In the genomic region with DNA sequence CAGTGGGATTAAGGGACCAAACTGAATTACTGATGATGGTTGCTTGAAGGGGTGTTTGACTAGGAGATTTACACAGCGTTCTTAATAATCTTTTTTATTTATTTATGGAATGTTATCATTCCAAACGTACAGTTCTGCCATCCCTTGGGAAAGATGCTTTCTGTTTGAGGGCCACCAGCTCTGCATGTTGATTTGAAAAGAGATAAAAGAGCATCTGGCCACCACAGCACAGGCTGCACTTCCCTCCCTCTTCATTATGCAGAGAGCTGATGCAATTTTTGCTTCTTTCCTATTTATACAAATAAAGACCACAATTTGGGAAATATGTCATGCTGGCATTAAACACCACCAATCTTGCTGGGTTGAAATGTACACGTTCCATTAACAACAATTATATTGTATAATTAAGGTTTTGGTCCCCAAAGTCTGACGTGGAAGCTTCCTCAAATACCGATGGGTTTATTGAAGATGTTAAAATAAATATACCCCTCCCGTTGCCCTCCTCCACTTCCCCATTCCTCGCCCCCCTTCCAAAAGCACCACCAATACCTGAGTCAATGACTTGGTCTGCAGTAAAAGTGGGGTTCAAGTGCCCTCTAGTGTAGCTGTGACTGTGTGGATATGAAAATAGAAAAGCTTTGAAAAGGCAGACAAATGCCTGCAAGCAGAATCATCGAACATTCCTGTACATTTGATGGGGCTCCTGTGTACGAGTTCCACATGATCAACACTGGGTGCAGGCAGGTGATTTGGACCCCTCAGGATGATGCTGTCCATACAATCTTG, we compare ENCODE assay signal across 15 cellular contexts.
DNase-seq lines count a peak whose midpoint lies in the region; ATAC-seq and TF ChIP-seq lines count a peak whose summit lies in the region.
"Had no signal": no experiment of that assay in that cellular context is flagged by ENCODE, and none has a peak within 500 bp of the region (broad histone marks: within the 10 kb centered on the region; RNA-seq: fewer than 3 reads in every experiment).

No MANE protein-coding gene starts in this region.

- H3K27ac Mint-ChIP-seq in activated naive CD4-positive, alpha-beta T cell treated with anti-CD3 and anti-CD28 coated beads for 36 hours = no peak overlapping the region
- no peak overlapping the region for H3K27ac Mint-ChIP-seq in activated CD8-positive, alpha-beta memory T cell treated with anti-CD3 and anti-CD28 coated beads, Interleukin-2, amount 10 ng/mL, durations not matched to agents 7 days and 5 days
- H3K27ac Mint-ChIP-seq: B cell had no signal

- H3K9me3 Mint-ChIP-seq in activated naive CD4-positive, alpha-beta T cell treated with anti-CD3 and anti-CD28 coated beads for 36 hours = no peaks in the 10 kb centered on the region
- no peaks in the 10 kb centered on the region for H3K9me3 Mint-ChIP-seq in activated CD8-positive, alpha-beta memory T cell treated with anti-CD3 and anti-CD28 coated beads, Interleukin-2, amount 10 ng/mL, durations not matched to agents 7 days and 5 days (ENCODE audit: low read depth)

- no peak for TF ChIP-seq CTCF in NB4 (IDR thresholded peaks at IDR 0.05; ENCODE audit: low read depth, low read length)
- TF ChIP-seq CTCF in dorsolateral prefrontal cortex (IDR thresholded peaks at IDR 0.05 in 54 of 56, conservative IDR thresholded peaks at IDR 0.05 in 2 of 56; ENCODE audit: low read depth in 1 of 56, partially characterized antibody in 56 of 56) = peak in 37 of 56 donors; percentile 7 to 62 (median 38)

- CTCF ChIA-PET in activated naive CD4-positive, alpha-beta T cell treated with anti-CD3 and anti-CD28 coated beads for 36 hours (lab: Charles Lee) = interaction anchor here (0.6 to 1.3 kb wide), 3 partner anchors 54 to 186 kb away, joined by 3 to 6 read pairs (median 3); no protein-coding TSS in a partner anchor
- CTCF ChIA-PET in activated CD8-positive, alpha-beta memory T cell treated with anti-CD3 and anti-CD28 coated beads, Interleukin-2, amount 10 ng/mL, durations not matched to agents 7 days and 5 days (lab: Charles Lee) = interaction anchor here (0.8 kb wide), 1 partner anchor 314 kb away, joined by 3 read pairs; no protein-coding TSS in a partner anchor

- peak; percentile 7 for DNase-seq in activated naive CD4-positive, alpha-beta T cell treated with anti-CD3 and anti-CD28 coated beads for 36 hours
- no peak for DNase-seq in activated naive CD4-positive, alpha-beta T cell treated with anti-CD3 and anti-CD28 coated beads, Interleukin-2, amount 50 U/mL, for 16 hours
- peak; percentile 32 for DNase-seq in NB4 (ENCODE audit: low read depth)
- DNase-seq in dorsolateral prefrontal cortex = peak in 2 of 10 donors; percentile 12 to 37
- DNase-seq in superior temporal gyrus (ENCODE audit: extremely low spot score) = peak; percentile 31
- no peak for DNase-seq in activated CD8-positive, alpha-beta memory T cell treated with anti-CD3 and anti-CD28 coated beads, Interleukin-2, amount 10 ng/mL, durations not matched to agents 7 days and 5 days
- DNase-seq in COLO668 (lab: John Stamatoyannopoulos, UW; ENCODE audit: unreplicated experiment) = no peak
- DNase-seq: colonic mucosa; GF-D8; mucosa of descending colon; NCI-H2227 treated with DMSO at 0.1 percent for 48 hours; stimulated activated CD4-positive, alpha-beta T cell treated with anti-CD3 and anti-CD28 coated beads, Interleukin-4, amount 100 ng/mL, for 4 hours; stimulated activated naive CD4-positive, alpha-beta T cell treated with Interleukin-2 at 50 U/mL for 16 hours had no signal

- H3K27ac ChIP-seq in dorsolateral prefrontal cortex = no peak overlapping the region
- H3K27ac ChIP-seq: colonic mucosa had no signal

- no peaks in the 10 kb centered on the region for H3K36me3 Mint-ChIP-seq in activated naive CD4-positive, alpha-beta T cell treated with anti-CD3 and anti-CD28 coated beads for 36 hours (ENCODE audit: low read depth)
- H3K36me3 Mint-ChIP-seq in activated CD8-positive, alpha-beta memory T cell treated with anti-CD3 and anti-CD28 coated beads, Interleukin-2, amount 10 ng/mL, durations not matched to agents 7 days and 5 days = no peaks in the 10 kb centered on the region

- intact Hi-C loops in activated naive CD4-positive, alpha-beta T cell treated with anti-CD3 and anti-CD28 coated beads for 36 hours (cut with micrococcal nuclease) = loop anchor here (1.0 to 5.0 kb wide), 2 partner anchors 55 to 72 kb away; no protein-coding TSS in a partner anchor
- intact Hi-C loops in dorsolateral prefrontal cortex (cut with DNase I) = loop anchor here in 1 of 2 donors (2.0 kb wide), 1 partner anchor 72 kb away; no protein-coding TSS in a partner anchor

- H3K4me3 ChIP-seq in NB4 (ENCODE audit: low read depth, low read length) = no peak overlapping the region
- H3K4me3 ChIP-seq in dorsolateral prefrontal cortex = peak overlapping the region in 1 of 59 donors; percentile 5
- H3K4me3 ChIP-seq: colonic mucosa, mucosa of descending colon had no signal

- H3K4me3 Mint-ChIP-seq in activated naive CD4-positive, alpha-beta T cell treated with anti-CD3 and anti-CD28 coated beads for 36 hours = no peak overlapping the region
- H3K4me3 Mint-ChIP-seq in activated CD8-positive, alpha-beta memory T cell treated with anti-CD3 and anti-CD28 coated beads, Interleukin-2, amount 10 ng/mL, durations not matched to agents 7 days and 5 days = no peak overlapping the region
- H3K4me3 Mint-ChIP-seq: B cell had no signal

- ATAC-seq in activated CD8-positive, alpha-beta memory T cell treated with anti-CD3 and anti-CD28 coated beads, Interleukin-2, amount 10 ng/mL, durations not matched to agents 7 days and 5 days = no peak
- no peak for ATAC-seq in HG02759 (IDR thresholded peaks at IDR 0.05; ENCODE audit: unreplicated experiment)
- ATAC-seq: mucosa of descending colon had no signal

- H3K4me1 Mint-ChIP-seq in activated naive CD4-positive, alpha-beta T cell treated with anti-CD3 and anti-CD28 coated beads for 36 hours (ENCODE audit: low read depth) = no peaks in the 10 kb centered on the region
- H3K4me1 Mint-ChIP-seq in activated CD8-positive, alpha-beta memory T cell treated with anti-CD3 and anti-CD28 coated beads, Interleukin-2, amount 10 ng/mL, durations not matched to agents 7 days and 5 days = no peaks in the 10 kb centered on the region
- H3K4me1 Mint-ChIP-seq: B cell had no signal

- no peak for TF ChIP-seq POLR2A in NB4 (IDR thresholded peaks at IDR 0.05; ENCODE audit: extremely low read depth, insufficient read length)

- H3K27me3 ChIP-seq in dorsolateral prefrontal cortex = peaks cover 0 to 3% (median 0%) of the 10 kb centered on the region in 45 donors
- H3K27me3 ChIP-seq: colonic mucosa had no signal

- H3K27me3 Mint-ChIP-seq in activated naive CD4-positive, alpha-beta T cell treated with anti-CD3 and anti-CD28 coated beads for 36 hours (ENCODE audit: low read depth) = peaks cover 1% of the 10 kb centered on the region
- peaks cover 9% of the 10 kb centered on the region for H3K27me3 Mint-ChIP-seq in activated CD8-positive, alpha-beta memory T cell treated with anti-CD3 and anti-CD28 coated beads, Interleukin-2, amount 10 ng/mL, durations not matched to agents 7 days and 5 days

Comparison
In these comparisons a context has a peak if more than half of its experiments do, and no peak if none do; other contexts are left out.
1. DNase-seq: peak in activated naive CD4-positive, alpha-beta T cell treated with anti-CD3 and anti-CD28 coated beads for 36 hours (single experiment), NB4 (single experiment) and superior temporal gyrus (single experiment); none in activated naive CD4-positive, alpha-beta T cell treated with anti-CD3 and anti-CD28 coated beads, Interleukin-2, amount 50 U/mL, for 16 hours (single experiment), activated CD8-positive, alpha-beta memory T cell treated with anti-CD3 and anti-CD28 coated beads, Interleukin-2, amount 10 ng/mL, durations not matched to agents 7 days and 5 days (single experiment) and COLO668 (single experiment).